In genomic region chr2:1254662-1255372, GRCh38 we compare ENCODE assay signal across 8 cellular contexts.
"Had no signal": no experiment of that assay in that cellular context is flagged by ENCODE, and none has a peak within 500 bp of the region (broad histone marks: within the 10 kb centered on the region; RNA-seq: fewer than 3 reads in every experiment).

No MANE protein-coding gene starts in this region.

- H3K27ac ChIP-seq: GM23248 had no signal

- H3K4me3 ChIP-seq: GM23248, K562 had no signal

- H2AFZ ChIP-seq: GM23248 had no signal

- H3K9me3 Mint-ChIP-seq: H9 had no signal

- FAIRE-seq: H54, HTR-8/SVneo, K562 had no signal

- DNase-seq: GM23248, GOT3, H9, HCEC 1CT, IMR-90 had no signal

- H3K27ac Mint-ChIP-seq: H9 had no signal

- H3K4me3 Mint-ChIP-seq: H9 had no signal

- ATAC-seq: K562 had no signal

- H3K9ac ChIP-seq: GM23248 had no signal
